35 cellular contexts compared by ENCODE assay signal in the genomic region with DNA sequence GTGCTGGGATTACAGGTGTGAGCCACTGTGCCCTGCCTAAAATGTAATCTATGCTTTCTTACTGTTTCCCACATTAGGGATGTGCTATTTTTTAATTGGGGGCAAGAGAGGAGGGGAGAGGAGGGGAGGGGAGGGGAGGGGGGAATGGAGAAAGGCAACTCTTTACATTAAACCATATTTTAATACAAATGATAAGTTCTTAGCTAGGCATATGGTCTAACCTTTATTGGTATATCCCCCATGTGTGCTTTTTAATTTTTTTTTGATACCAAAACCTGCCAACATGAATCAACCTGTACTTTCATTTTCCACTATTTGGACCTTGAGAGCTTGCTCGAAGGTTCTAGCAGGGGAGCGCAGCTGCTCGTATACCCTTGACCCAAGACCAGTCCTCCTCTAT. TPM values are rescaled to one million over a fixed set of nuclear protein-coding genes. Genes with fewer than 3 reads are reported as not detected.
"Had no signal": no experiment of that assay in that cellular context is flagged by ENCODE, and none has a peak within 500 bp of the region (broad histone marks: within the 10 kb centered on the region; RNA-seq: fewer than 3 reads in every experiment).

No MANE protein-coding gene starts in this region.

- H3K27ac Mint-ChIP-seq: mesothelial cell of epicardium; naive B cell; natural killer cell treated with Interleukin-12 subunit alpha and Interleukin-12 subunit beta and Interleukin-15 and Interleukin-18, amount 100 ng/mL, for 72 hours; neural progenitor cell; progenitor cell of endocrine pancreas; stimulated activated memory B cell treated with anti-CD40 and anti-IgM and Interleukin-4, amounts not matched to agents 10 μg/mL and 1 μg/mL and 100 μg/mL, for 72 hours; stimulated activated naive CD8-positive, alpha-beta T cell treated with anti-CD3 and anti-CD28 coated beads, Interleukin-15, amount 100 ng/mL, for 72 hours had no signal

- H3K9me3 ChIP-seq: esophagus squamous epithelium, left lung, mucosa of descending colon, spleen, suprapubic skin, transverse colon, upper lobe of right lung, vagina had no signal

- H3K27me3 ChIP-seq: esophagus squamous epithelium, heart right ventricle, left lung, neural progenitor cell, spleen, suprapubic skin, transverse colon, upper lobe of right lung, vagina had no signal

- DNase-seq: dermis blood vessel endothelial cell; effector memory CD4-positive, alpha-beta T cell; erythroblast; esophagus squamous epithelium; foreskin melanocyte; glutamatergic neuron; heart right ventricle; hippocampal formation; left cardiac atrium; left lung; mesenchymal stem cell; mucosa of descending colon; naive B cell; right cardiac atrium; spleen; stimulated activated CD4-positive, alpha-beta T cell treated with anti-CD3 and anti-CD28 coated beads, Interleukin-4, amount 100 ng/mL, for 4 hours; stimulated activated naive CD8-positive, alpha-beta T cell treated with anti-CD3 and anti-CD28 coated beads, Interleukin-15, amount 100 ng/mL, for 72 hours; transverse colon; upper lobe of right lung had no signal

- FAIRE-seq: endometrium, islet of Langerhans had no signal

- H3K4me3 Mint-ChIP-seq: mesothelial cell of epicardium; natural killer cell treated with Interleukin-12 subunit alpha and Interleukin-12 subunit beta and Interleukin-15 and Interleukin-18, amount 100 ng/mL, for 72 hours; neural progenitor cell; stimulated activated memory B cell treated with anti-CD40 and anti-IgM and Interleukin-4, amounts not matched to agents 10 μg/mL and 1 μg/mL and 100 μg/mL, for 72 hours; stimulated activated naive CD8-positive, alpha-beta T cell treated with anti-CD3 and anti-CD28 coated beads, Interleukin-15, amount 100 ng/mL, for 72 hours had no signal

- H3K36me3 ChIP-seq: left lung, neural progenitor cell, spleen, suprapubic skin, transverse colon, upper lobe of right lung, vagina had no signal

- H3K4me1 ChIP-seq: parathyroid adenoma had no signal

- H3K27ac ChIP-seq: coronary artery, esophagus squamous epithelium, heart right ventricle, left lung, neural progenitor cell, parathyroid adenoma, skin epidermis, spleen, suprapubic skin, transverse colon, upper lobe of right lung, vagina had no signal

- H3K4me3 ChIP-seq: coronary artery, esophagus squamous epithelium, heart right ventricle, left lung, mucosa of descending colon, neural progenitor cell, skin epidermis, spleen, suprapubic skin, transverse colon, upper lobe of right lung, vagina had no signal

- H3K9me3 Mint-ChIP-seq: natural killer cell treated with Interleukin-12 subunit alpha and Interleukin-12 subunit beta and Interleukin-15 and Interleukin-18, amount 100 ng/mL, for 72 hours; stimulated activated naive CD8-positive, alpha-beta T cell treated with anti-CD3 and anti-CD28 coated beads, Interleukin-15, amount 100 ng/mL, for 72 hours had no signal

- H3K36me3 Mint-ChIP-seq: naive B cell; natural killer cell treated with Interleukin-12 subunit alpha and Interleukin-12 subunit beta and Interleukin-15 and Interleukin-18, amount 100 ng/mL, for 72 hours had no signal

- H3K27me3 Mint-ChIP-seq: naive B cell; natural killer cell treated with Interleukin-12 subunit alpha and Interleukin-12 subunit beta and Interleukin-15 and Interleukin-18, amount 100 ng/mL, for 72 hours; progenitor cell of endocrine pancreas; stimulated activated memory B cell treated with anti-CD40 and anti-IgM and Interleukin-4, amounts not matched to agents 10 μg/mL and 1 μg/mL and 100 μg/mL, for 72 hours; stimulated activated naive CD8-positive, alpha-beta T cell treated with anti-CD3 and anti-CD28 coated beads, Interleukin-15, amount 100 ng/mL, for 72 hours had no signal

RNA-seq across cellular contexts. Expression of gene PDCL2, which starts 51.8 kb away (rescaled TPM):
- total RNA-seq: dermis blood vessel endothelial cell; heart right ventricle; kidney epithelial cell; left cardiac atrium; left lung; lower leg skin; lung microvascular endothelial cell; mesothelial cell of epicardium; mucosa of descending colon; natural killer cell treated with Interleukin-12 subunit alpha and Interleukin-12 subunit beta and Interleukin-15 and Interleukin-18, amount 100 ng/mL, for 72 hours; osteoblast; progenitor cell of endocrine pancreas; right cardiac atrium; spleen; suprapubic skin; transverse colon; upper lobe of right lung; vagina had no signal
- polyA plus RNA-seq: heart right ventricle, right cardiac atrium, spleen had no signal
